Comparison of ENCODE assay signal across 9 cellular contexts in the genomic region with DNA sequence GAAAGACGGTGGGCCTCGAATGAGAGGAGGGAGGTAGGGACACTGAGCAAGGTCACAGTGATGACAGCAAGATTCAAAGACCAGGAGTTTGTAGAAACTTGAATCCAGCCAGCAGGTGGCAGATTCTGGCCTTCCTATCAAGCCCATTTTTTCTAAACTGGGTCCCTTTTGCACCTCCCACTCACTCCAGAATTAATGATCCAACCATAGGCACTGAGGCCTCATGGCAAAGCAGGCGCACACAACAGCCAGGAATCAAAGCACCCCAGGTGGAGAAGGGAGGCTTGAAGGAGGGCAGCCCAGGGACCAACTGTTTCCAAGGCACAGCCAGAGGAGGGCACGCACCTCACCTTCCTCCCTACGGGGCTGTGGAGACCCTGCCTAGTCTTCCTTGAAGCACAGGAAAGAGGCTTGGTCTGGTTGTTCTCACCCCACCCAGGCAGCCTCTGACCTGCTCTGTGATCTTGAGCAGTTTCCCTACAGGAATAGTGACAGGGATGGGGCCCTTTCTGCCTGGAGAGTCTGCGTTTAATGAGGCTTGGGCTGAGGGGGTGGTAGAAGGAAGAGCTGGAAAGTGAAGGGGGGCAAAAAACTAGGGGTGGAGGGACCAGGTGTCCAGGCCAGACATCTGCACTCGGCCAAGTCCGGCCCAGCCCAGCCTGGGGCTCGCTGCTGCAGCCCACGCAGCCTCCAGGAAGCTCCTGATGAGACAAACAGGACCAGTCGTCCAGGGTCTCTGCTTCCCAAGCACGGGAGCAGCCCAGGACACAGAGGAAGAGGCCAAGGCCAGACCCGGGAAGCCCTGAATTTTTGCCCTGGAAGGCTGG.
A peak's percentile ranks its signal among the peaks of the same experiment; 100 is the strongest.
DNase-seq lines count a peak whose midpoint lies in the region; ATAC-seq and TF ChIP-seq lines count a peak whose summit lies in the region.
"Had no signal": no experiment of that assay in that cellular context is flagged by ENCODE, and none has a peak within 500 bp of the region (broad histone marks: within the 10 kb centered on the region; RNA-seq: fewer than 3 reads in every experiment).

No MANE protein-coding gene starts in this region.

- intact Hi-C loops in CD4-positive, alpha-beta memory T cell (cut with micrococcal nuclease), result loop anchor here (1.0 to 2.0 kb wide), 2 partner anchors 98 to 145 kb away; no protein-coding TSS in a partner anchor

- H2BK15ac ChIP-seq in H9 (ENCODE audit: low read depth, low read length), result no peak overlapping the region

- no peak overlapping the region for H3K27ac ChIP-seq in CD4-positive, alpha-beta memory T cell (ENCODE audit: low read depth, low read length)
- H3K27ac ChIP-seq in H9 (ENCODE audit: insufficient read length, low read depth, low read length), result no peak overlapping the region
- no peak overlapping the region for H3K27ac ChIP-seq in SK-N-SH (ENCODE audit: low read depth in 2 of 2, low read length in 1 of 2)

- H2BK5ac ChIP-seq in H9 (ENCODE audit: insufficient read length, low read length), result no peak overlapping the region

- no peak overlapping the region for H3K23ac ChIP-seq in H9 (ENCODE audit: insufficient read length, low read depth, low read length)

- H2AK5ac ChIP-seq in H9 (ENCODE audit: insufficient read length, low read length), result no peak overlapping the region

- H3K18ac ChIP-seq in H9 (ENCODE audit: insufficient read length, low read depth, low read length), result no peak overlapping the region

- H3K4me3 Mint-ChIP-seq in CD4-positive, alpha-beta memory T cell, result no peak overlapping the region
- no peak overlapping the region for H3K4me3 Mint-ChIP-seq in H9
- H3K4me3 Mint-ChIP-seq: T-helper 1 cell treated with Interleukin-12 subunit alpha and Interleukin-12 subunit beta and Interleukin-4 antibody, amounts not matched to agents 30 μg/mL and 1 μg/mL, for 36 hours had no signal

- no peak for ATAC-seq in GM19463 (IDR thresholded peaks at IDR 0.05; ENCODE audit: unreplicated experiment)

- H3F3A ChIP-seq in SK-N-SH (replicated peaks; ENCODE audit: insufficient read depth), result no peaks in the 10 kb centered on the region

- no peaks in the 10 kb centered on the region for H3K36me3 ChIP-seq in CD4-positive, alpha-beta memory T cell (ENCODE audit: insufficient read depth, low read length)
- no peaks in the 10 kb centered on the region for H3K36me3 ChIP-seq in SK-N-SH (replicated peaks in 1 of 2; ENCODE audit: control insufficient read depth in 1 of 2, insufficient read depth in 2 of 2, low read length in 1 of 2)

- H3K56ac ChIP-seq in H9 (ENCODE audit: insufficient read length, low read depth, low read length), result no peak overlapping the region

- WGBS in H9 (ENCODE audit: extremely low coverage, insufficient read length, low lambda C conversion rate), result no CpG with 5 or more reads among the region's 13 CpGs
- WGBS in SK-N-SH (ENCODE audit: low lambda C conversion rate), result 55% methylated on average over 11 of the region's 13 CpGs

- H3K36me3 Mint-ChIP-seq in CD4-positive, alpha-beta memory T cell, result no peaks in the 10 kb centered on the region
- no peaks in the 10 kb centered on the region for H3K36me3 Mint-ChIP-seq in H9 (ENCODE audit: insufficient read depth in 1 of 3, low read depth in 3 of 3)

- CTCF ChIA-PET in CD4-positive, alpha-beta memory T cell (lab: Charles Lee; ENCODE audit: partially characterized antibody), result interaction anchor here (2.3 to 4.6 kb wide), 2 partner anchors 98 to 145 kb away, joined by 10 to 49 read pairs; no protein-coding TSS in a partner anchor
- CTCF ChIA-PET in SK-N-SH (lab: Yijun Ruan, JAX), result interaction anchor here (0.9 to 8.6 kb wide), 15 partner anchors 9 to 233 kb away, joined by 3 to 90 read pairs (median 4); no protein-coding TSS in a partner anchor

- no peaks in the 10 kb centered on the region for H3K9me3 ChIP-seq in CD4-positive, alpha-beta memory T cell (ENCODE audit: control insufficient read depth in 1 of 2, low read length in 2 of 2)
- H3K9me3 ChIP-seq in H9 (ENCODE audit: control insufficient read depth, low read depth, low read length), result no peaks in the 10 kb centered on the region
- no peaks in the 10 kb centered on the region for H3K9me3 ChIP-seq in SK-N-SH

- H2AFZ ChIP-seq in H9 (ENCODE audit: low read length) (peak overlapping the region; percentile 70), SK-N-SH (ENCODE audit: low read depth) (no peak overlapping the region)

- H3K9me2 ChIP-seq in SK-N-SH, result no peaks in the 10 kb centered on the region

- H3K23me2 ChIP-seq in H9 (ENCODE audit: insufficient read length, low read depth, low read length, poor library complexity, severe bottlenecking), result no peaks in the 10 kb centered on the region

- H2BK20ac ChIP-seq in H9 (ENCODE audit: low read depth, low read length, poor library complexity, severe bottlenecking), result no peak overlapping the region

- H3K14ac ChIP-seq in H9 (ENCODE audit: insufficient read depth, low read length), result no peak overlapping the region

- H4K20me1 ChIP-seq in H9 (ENCODE audit: control insufficient read depth, insufficient read depth, insufficient read length), result no peaks in the 10 kb centered on the region
- no peaks in the 10 kb centered on the region for H4K20me1 ChIP-seq in SK-N-SH (ENCODE audit: insufficient read depth)

- no peak overlapping the region for H3K27ac Mint-ChIP-seq in CD4-positive, alpha-beta memory T cell
- H3K27ac Mint-ChIP-seq in H9, result no peak overlapping the region; a peak in 1 of 7 replicates
- H3K27ac Mint-ChIP-seq: T-helper 1 cell treated with Interleukin-12 subunit alpha and Interleukin-12 subunit beta and Interleukin-4 antibody, amounts not matched to agents 30 μg/mL and 1 μg/mL, for 36 hours had no signal

- no peaks in the 10 kb centered on the region for H3K79me2 ChIP-seq in H9 (ENCODE audit: insufficient read depth, low read length)
- no peaks in the 10 kb centered on the region for H3K79me2 ChIP-seq in SK-N-SH (ENCODE audit: insufficient read depth)

- no peak overlapping the region for H3K9ac ChIP-seq in H9 (ENCODE audit: extremely low read depth, insufficient read length, low read length)
- no peak overlapping the region for H3K9ac ChIP-seq in SK-N-SH

- peaks cover 0 to 3% (median 1%) of the 10 kb centered on the region in 4 donors for H3K4me1 Mint-ChIP-seq in CD4-positive, alpha-beta memory T cell
- peaks cover 8 to 25% of the 10 kb centered on the region in 2 experiments for H3K4me1 Mint-ChIP-seq in H9

- TF ChIP-seq RAD21 in SK-N-SH (IDR thresholded peaks at IDR 0.05; ENCODE audit: low read length), result peak; percentile 77

- H4K91ac ChIP-seq in H9 (ENCODE audit: insufficient read length, low read depth, low read length), result no peak overlapping the region

- no peak overlapping the region for H3T11ph ChIP-seq in H9 (ENCODE audit: low read length)

- H3K4ac ChIP-seq in H9 (ENCODE audit: low read depth, low read length), result no peak overlapping the region

- H2BK120ac ChIP-seq in H9 (ENCODE audit: low read depth, low read length, poor library complexity, severe bottlenecking), result no peak overlapping the region

- H2BK12ac ChIP-seq in H9 (ENCODE audit: insufficient read length, low read depth, low read length), result no peak overlapping the region

- H3K9me3 Mint-ChIP-seq in CD4-positive, alpha-beta memory T cell, result no peaks in the 10 kb centered on the region
- H3K9me3 Mint-ChIP-seq in H9, result no peaks in the 10 kb centered on the region
- H3K9me3 Mint-ChIP-seq: T-helper 1 cell treated with Interleukin-12 subunit alpha and Interleukin-12 subunit beta and Interleukin-4 antibody, amounts not matched to agents 30 μg/mL and 1 μg/mL, for 36 hours had no signal

- H3K4me3 ChIP-seq in CD4-positive, alpha-beta memory T cell (ENCODE audit: low read length in 2 of 2), result no peak overlapping the region
- H3K4me3 ChIP-seq in SK-N-SH (ENCODE audit: low read depth in 2 of 2, low read length in 1 of 2) (no peak overlapping the region), epithelial cell of proximal tubule (ENCODE audit: low read depth, low read length) (no peak overlapping the region)

- DNase-seq in CD4-positive, alpha-beta memory T cell, result peak in 4 of 5 donors; percentile 6 to 16 (median 12)
- DNase-seq in H9, result peak; percentile 63
- DNase-seq in SK-N-SH, result peak; percentile 53
- DNase-seq in epithelial cell of proximal tubule (ENCODE audit: low read depth), result peak; percentile 22
- peak; percentile 71 for DNase-seq in midbrain (lab: John Stamatoyannopoulos, UW)
- DNase-seq in NCI-H2227 treated with DMSO at 0.1 percent for 48 hours (lab: John Stamatoyannopoulos, UW), result no peak
- DNase-seq in H4 (ENCODE audit: low spot score), result no peak

- H4K8ac ChIP-seq in H9 (replicated peaks; ENCODE audit: insufficient read length, low read depth, low read length), result no peak overlapping the region

- peaks cover 0 to 2% of the 10 kb centered on the region in 2 donors for H3K27me3 Mint-ChIP-seq in CD4-positive, alpha-beta memory T cell
- peaks cover 13% of the 10 kb centered on the region for H3K27me3 Mint-ChIP-seq in H9 (ENCODE audit: low read depth)

- no peaks in the 10 kb centered on the region for H3K27me3 ChIP-seq in CD4-positive, alpha-beta memory T cell (ENCODE audit: insufficient read depth, low read length)
- H3K27me3 ChIP-seq in H9 (ENCODE audit: insufficient read depth, low read length) (no peaks in the 10 kb centered on the region), SK-N-SH (ENCODE audit: insufficient read depth) (no peaks in the 10 kb centered on the region; the same call in 1 of the 2 replicates)

- no peak overlapping the region for H4K5ac ChIP-seq in H9 (ENCODE audit: insufficient read length, low read depth, low read length)

- POLR2A ChIA-PET in CD4-positive, alpha-beta memory T cell (lab: Charles Lee; ENCODE audit: partially characterized antibody), result no interaction called here
- POLR2A ChIA-PET in SK-N-SH (lab: Yijun Ruan, JAX), result interaction anchor here (1.3 kb wide), 1 partner anchor 145 kb away, joined by 4 read pairs; no protein-coding TSS in a partner anchor

- TF ChIP-seq CTCF in H9 (conservative IDR thresholded peaks at IDR 0.05), result peak; percentile 69
- TF ChIP-seq CTCF in SK-N-SH (IDR thresholded peaks at IDR 0.05), result peak; percentile 60
- peak; percentile 75 for TF ChIP-seq CTCF in epithelial cell of proximal tubule (conservative IDR thresholded peaks at IDR 0.05; ENCODE audit: low read depth, low read length)

- H3K4me1 ChIP-seq in CD4-positive, alpha-beta memory T cell (ENCODE audit: insufficient read depth, low read length), result no peaks in the 10 kb centered on the region
- peaks cover 2% of the 10 kb centered on the region; the same call in 1 of the 2 replicates for H3K4me1 ChIP-seq in H9 (ENCODE audit: insufficient read depth, low read length)
- H3K4me1 ChIP-seq in SK-N-SH (ENCODE audit: control insufficient read depth in 1 of 2, insufficient read depth in 2 of 2, low read depth in 1 of 2, low read length in 1 of 2), result peaks cover 0 to 8% of the 10 kb centered on the region in 2 experiments; a peak in 1 of 4 replicates

- TF ChIP-seq EP300 in SK-N-SH (IDR thresholded peaks at IDR 0.05; ENCODE audit: borderline replicate concordance in 1 of 2, low read depth in 1 of 2, low read length in 1 of 2), result no peak

- H3K79me1 ChIP-seq in H9 (ENCODE audit: insufficient read depth, low read depth, low read length, poor library complexity, severe bottlenecking), result no peaks in the 10 kb centered on the region

- H3K4me2 ChIP-seq in H9 (ENCODE audit: insufficient read depth, insufficient read length, low read length) (no peak overlapping the region), SK-N-SH (no peak overlapping the region)

TF ChIP-seq in SK-N-SH, 30 proteins besides CTCF, POLR2A, EP300 and RAD21:
- TF ChIP-seq FOXJ3 (CRISPR knock-in tag; IDR thresholded peaks at IDR 0.05) (no peak), SMC3 (IDR thresholded peaks at IDR 0.05; ENCODE audit: low read depth, low read length) (peak; percentile 75)

Comparison
In these comparisons a context has a peak if more than half of its experiments do, and no peak if none do; other contexts are left out.
1. DNase-seq: peak in CD4-positive, alpha-beta memory T cell (4 of 5), H9 (single experiment), SK-N-SH (single experiment), epithelial cell of proximal tubule (single experiment) and midbrain (single experiment); none in NCI-H2227 treated with DMSO at 0.1 percent for 48 hours (single experiment) and H4 (single experiment).
2. Peak in every context shown above with its lines, with median percentiles within 50 percentile points of each other: CTCF ChIP-seq.